Comparison of ENCODE assay signal across 10 cellular contexts in genomic region chr17:77208217-77208808, GRCh38.
DNase-seq lines count a peak whose midpoint lies in the region; ATAC-seq and TF ChIP-seq lines count a peak whose summit lies in the region.
"Had no signal": no experiment of that assay in that cellular context is flagged by ENCODE, and none has a peak within 500 bp of the region (broad histone marks: within the 10 kb centered on the region; RNA-seq: fewer than 3 reads in every experiment).

No MANE protein-coding gene starts in this region.

- CTCF ChIA-PET in naive thymus-derived CD4-positive, alpha-beta T cell (lab: Charles Lee) = no interaction called here

- no peaks in the 10 kb centered on the region for H3K27me3 ChIP-seq in naive thymus-derived CD4-positive, alpha-beta T cell (ENCODE audit: control insufficient read depth in 2 of 2, insufficient read depth in 2 of 2, low read length in 2 of 2)
- H3K27me3 ChIP-seq: right lobe of liver had no signal

- DNase-seq in AG09309 (ENCODE audit: low read depth) = peak; percentile 25
- peak; percentile 24 to 52 for DNase-seq in Kasumi-1 (lab: John Stamatoyannopoulos, UW)
- DNase-seq in chondrocyte (ENCODE audit: low spot score) = peak; percentile 36
- peak; percentile 87 for DNase-seq in medulla oblongata (ENCODE audit: extremely low spot score)
- DNase-seq in HT-29 (ENCODE audit: low spot score) = no peak
- no peak for DNase-seq in naive thymus-derived CD4-positive, alpha-beta T cell
- no peak for DNase-seq in HPDE6-E6E7 (ENCODE audit: extremely low spot score)
- DNase-seq: right lobe of liver had no signal

- no peaks in the 10 kb centered on the region for H3K9me3 Mint-ChIP-seq in chondrocyte (ENCODE audit: low read depth)
- H3K9me3 Mint-ChIP-seq in naive thymus-derived CD4-positive, alpha-beta T cell = peaks cover 0 to 2% (median 0%) of the 10 kb centered on the region in 11 donors

- H3K27me3 Mint-ChIP-seq in chondrocyte (ENCODE audit: low read depth) = no peaks in the 10 kb centered on the region
- no peaks in the 10 kb centered on the region for H3K27me3 Mint-ChIP-seq in naive thymus-derived CD4-positive, alpha-beta T cell

- H3K4me3 ChIP-seq in AG09309 (ENCODE audit: control insufficient read depth, low read depth, low read length) = no peak overlapping the region
- H3K4me3 ChIP-seq in naive thymus-derived CD4-positive, alpha-beta T cell (ENCODE audit: low read length) = no peak overlapping the region
- H3K4me3 ChIP-seq: GM12878, right lobe of liver had no signal

- no peak overlapping the region for H3K4me3 Mint-ChIP-seq in chondrocyte (ENCODE audit: unreplicated experiment)
- no peak overlapping the region for H3K4me3 Mint-ChIP-seq in naive thymus-derived CD4-positive, alpha-beta T cell

- no peak overlapping the region for H3K27ac ChIP-seq in naive thymus-derived CD4-positive, alpha-beta T cell (ENCODE audit: low read depth, low read length)

- ATAC-seq in GM21528 (IDR thresholded peaks at IDR 0.05; ENCODE audit: low FRiP score, unreplicated experiment) = no peak
- ATAC-seq in naive thymus-derived CD4-positive, alpha-beta T cell = no peak
- ATAC-seq: GM12878 had no signal

- H3K4me1 ChIP-seq in naive thymus-derived CD4-positive, alpha-beta T cell (ENCODE audit: control insufficient read depth in 2 of 2, insufficient read depth in 2 of 2, low read length in 2 of 2) = no peaks in the 10 kb centered on the region
- H3K4me1 ChIP-seq: right lobe of liver had no signal

- H3K9me3 ChIP-seq in naive thymus-derived CD4-positive, alpha-beta T cell (ENCODE audit: control insufficient read depth in 2 of 3, low read length in 3 of 3) = no peaks in the 10 kb centered on the region
- H3K9me3 ChIP-seq: right lobe of liver had no signal

- TF ChIP-seq CTCF in AG09309 (IDR thresholded peaks at IDR 0.05; ENCODE audit: control insufficient read depth, insufficient read depth, low read depth, low read length, missing control alignments) (peak; percentile 53), chondrocyte (IDR thresholded peaks at IDR 0.05) (peak; percentile 75)

- peaks cover 14% of the 10 kb centered on the region for H3K4me1 Mint-ChIP-seq in chondrocyte (ENCODE audit: low read depth)
- peaks cover 0 to 2% (median 0%) of the 10 kb centered on the region in 7 donors for H3K4me1 Mint-ChIP-seq in naive thymus-derived CD4-positive, alpha-beta T cell

- H3K36me3 ChIP-seq in naive thymus-derived CD4-positive, alpha-beta T cell (ENCODE audit: control insufficient read depth in 2 of 3, insufficient read depth in 3 of 3, low read length in 3 of 3) = peaks cover 9 to 91% (median 15%) of the 10 kb centered on the region in 3 experiments

- intact Hi-C loops in naive thymus-derived CD4-positive, alpha-beta T cell (cut with micrococcal nuclease) = no loop called here

- peak overlapping the region; percentile 36 for H3K27ac Mint-ChIP-seq in chondrocyte (ENCODE audit: unreplicated experiment)
- H3K27ac Mint-ChIP-seq in naive thymus-derived CD4-positive, alpha-beta T cell = no peak overlapping the region

- peaks cover 49% of the 10 kb centered on the region for H3K36me3 Mint-ChIP-seq in chondrocyte (ENCODE audit: low read depth)
- H3K36me3 Mint-ChIP-seq in naive thymus-derived CD4-positive, alpha-beta T cell = peaks cover 24 to 77% (median 38%) of the 10 kb centered on the region in 5 donors

- POLR2A ChIA-PET in naive thymus-derived CD4-positive, alpha-beta T cell (lab: Charles Lee) = no interaction called here

Comparison
In these comparisons a context has a peak if more than half of its experiments do, and no peak if none do; other contexts are left out.
1. DNase-seq: peak in AG09309 (single experiment), Kasumi-1 (2 of 2), chondrocyte (single experiment) and medulla oblongata (single experiment); none in HT-29 (single experiment), naive thymus-derived CD4-positive, alpha-beta T cell (0 of 9) and HPDE6-E6E7 (single experiment).